9 cellular contexts compared by ENCODE assay signal in genomic region chr6:145962581-145962980, GRCh38. TPM values are rescaled to one million over a fixed set of nuclear protein-coding genes. Genes with fewer than 3 reads are reported as not detected.
DNase-seq lines count a peak whose midpoint lies in the region; TF ChIP-seq lines count a peak whose summit lies in the region.
"Had no signal": no experiment of that assay in that cellular context is flagged by ENCODE, and none has a peak within 500 bp of the region (broad histone marks: within the 10 kb centered on the region; RNA-seq: fewer than 3 reads in every experiment).

No MANE protein-coding gene starts in this region.

- TF ChIP-seq CTCF in AG04449 (IDR thresholded peaks at IDR 0.05; ENCODE audit: insufficient read depth, low read length, missing control alignments) (no peak), HFFc6 (IDR thresholded peaks at IDR 0.05) (no peak), astrocyte of the spinal cord (IDR thresholded peaks at IDR 0.05; ENCODE audit: low read depth, low read length) (no peak), mesothelial cell of epicardium (IDR thresholded peaks at IDR 0.05; ENCODE audit: unreplicated experiment) (no peak)

- H3K27ac Mint-ChIP-seq in HFFc6: 0 out of 2 replicates have a peak overlapping the region, but pooled peaks have one; percentile 97
- no peak overlapping the region for H3K27ac Mint-ChIP-seq in mesothelial cell of epicardium

- CTCF ChIA-PET in AG04449 (lab: Yijun Ruan, JAX): interaction anchor here (1.5 kb wide), 1 partner anchor 737 kb away, joined by 3 read pairs; no protein-coding TSS in a partner anchor

- H3K4me3 Mint-ChIP-seq in HFFc6 (peak overlapping the region; percentile 98), mesothelial cell of epicardium (peak overlapping the region; percentile 99)

- H3K9me3 Mint-ChIP-seq in HFFc6 (no peaks in the 10 kb centered on the region), mesothelial cell of epicardium (no peaks in the 10 kb centered on the region)

- H3K27me3 Mint-ChIP-seq in HFFc6 (ENCODE audit: insufficient read depth) (no peaks in the 10 kb centered on the region), mesothelial cell of epicardium (ENCODE audit: low read depth) (no peaks in the 10 kb centered on the region)

- DNase-seq in AG04449 (ENCODE audit: low read depth, low spot score) (no peak), HFFc6 (no peak), astrocyte of the spinal cord (ENCODE audit: low read depth, low spot score) (no peak), mesothelial cell of epicardium (ENCODE audit: low spot score in 2 of 2, unreplicated experiment in 2 of 2) (no peak), A172 (ENCODE audit: low spot score) (no peak), cerebellar nuclear complex (lab: John Stamatoyannopoulos, UW) (no peak), NCI-H1930 (lab: John Stamatoyannopoulos, UW) (no peak), 8988T (no peak)
- DNase-seq: central memory CD4-positive, alpha-beta T cell had no signal

- H3K36me3 Mint-ChIP-seq in HFFc6 (ENCODE audit: low read depth) (peaks cover 8% of the 10 kb centered on the region), mesothelial cell of epicardium (no peaks in the 10 kb centered on the region)

- H3K4me1 Mint-ChIP-seq in HFFc6 (ENCODE audit: low read depth) (peaks cover 31% of the 10 kb centered on the region), mesothelial cell of epicardium (peaks cover 27% of the 10 kb centered on the region)

- POLR2A ChIA-PET in AG04449 (lab: Yijun Ruan, JAX): no interaction called here

- in situ Hi-C loops in astrocyte of the spinal cord (cut with HindIII; ENCODE audit: low sequenced_read_pairs): no loop called here

- peak overlapping the region; percentile 94 for H3K4me3 ChIP-seq in AG04449 (ENCODE audit: low read depth, low read length)
- H3K4me3 ChIP-seq in astrocyte of the spinal cord (ENCODE audit: low read depth, low read length): peak overlapping the region; percentile 95

RNA-seq across cellular contexts. Expression of gene SHPRH, which starts 1.6 kb away (rescaled TPM):
- 1 to 10 TPM; 4.5 to 5.7 (median 5.2) TPM for total RNA-seq in HFFc6 (2021; fragmentation: NEBNext Ultra II Directional; extraction: Animal tissue kit (Norgen Biotek cat#: 25700))
- 25.1 to 27.0 TPM (median 25.3 TPM) in 3 replicates for total RNA-seq in mesothelial cell of epicardium
- 10.2 and 10.8 TPM in 2 replicates for total RNA-seq in A172 (2014; rRNA removed; shearing (Covaris generic))
